1 cellular context compared by ENCODE assay signal in the genomic region with DNA sequence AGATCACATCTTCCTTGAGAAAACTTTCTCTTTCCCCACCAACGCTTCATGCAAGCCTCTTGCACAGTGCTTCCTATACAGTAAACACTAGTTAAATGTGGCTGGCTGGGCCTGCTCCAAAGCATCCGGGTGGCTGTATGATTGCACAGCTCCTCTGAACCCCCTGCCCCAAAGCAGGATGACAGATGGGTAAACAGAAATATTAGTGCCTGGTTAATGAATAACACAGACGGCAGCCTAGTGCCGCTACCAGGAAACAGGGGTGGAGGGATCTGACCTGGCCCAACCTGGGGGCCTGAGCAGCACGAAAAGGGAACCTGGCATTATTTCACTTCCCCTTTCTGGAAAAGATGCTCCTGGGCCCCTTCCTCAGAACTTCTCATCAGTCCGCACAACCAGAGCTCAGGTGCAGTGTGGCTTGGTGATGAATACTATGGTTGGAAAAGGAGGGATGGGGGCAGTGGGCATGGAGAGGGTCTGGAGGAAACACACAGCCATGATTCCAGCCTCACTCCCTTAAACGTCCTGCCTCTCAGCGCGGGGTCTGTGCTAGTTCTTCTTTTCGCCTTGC.
TF ChIP-seq lines count a peak whose summit lies in the region.

No MANE protein-coding gene starts in this region.

TF ChIP-seq in HepG2, 621 proteins besides CTCF, POLR2A, EP300 and RAD21 (continues in another document):
- no peak for TF ChIP-seq ZNF513 (CRISPR knock-in tag; conservative IDR thresholded peaks at IDR 0.05)
- no peak for TF ChIP-seq ZNF326 (CRISPR knock-in tag; IDR thresholded peaks at IDR 0.05; ENCODE audit: borderline replicate concordance)
- TF ChIP-seq ZNF724P (CRISPR knock-in tag; IDR thresholded peaks at IDR 0.05; ENCODE audit: borderline replicate concordance), result no peak
- no peak for TF ChIP-seq NFYB (CRISPR knock-in tag; IDR thresholded peaks at IDR 0.05)
- TF ChIP-seq, protein P1, sequence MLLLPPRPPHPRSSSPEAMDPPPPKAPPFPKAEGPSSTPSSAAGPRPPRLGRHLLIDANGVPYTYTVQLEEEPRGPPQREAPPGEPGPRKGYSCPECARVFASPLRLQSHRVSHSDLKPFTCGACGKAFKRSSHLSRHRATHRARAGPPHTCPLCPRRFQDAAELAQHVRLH (CRISPR knock-in tag; IDR thresholded peaks at IDR 0.05; ENCODE audit: borderline replicate concordance, low read depth), result 0 out of 2 replicates have a peak, but pooled peaks have one; percentile 56
- peak; percentile 83 for TF ChIP-seq MEIS1 (CRISPR knock-in tag; IDR thresholded peaks at IDR 0.05; ENCODE audit: borderline replicate concordance)
- TF ChIP-seq SP1 (IDR thresholded peaks at IDR 0.05), result no peak
- TF ChIP-seq SP1 (CRISPR knock-in tag; IDR thresholded peaks at IDR 0.05), result no peak
- no peak for TF ChIP-seq KLF15 (CRISPR knock-in tag; IDR thresholded peaks at IDR 0.05; ENCODE audit: borderline replicate concordance)
- TF ChIP-seq REPIN1 (CRISPR knock-in tag; IDR thresholded peaks at IDR 0.05; ENCODE audit: borderline replicate concordance, low read depth), result peak; percentile 63; the same call in 1 of the 2 replicates
- no peak for TF ChIP-seq ZNF24 (IDR thresholded peaks at IDR 0.05)
- TF ChIP-seq ZNF768 (CRISPR knock-in tag; IDR thresholded peaks at IDR 0.05), result peak; percentile 38; the same call in 1 of the 2 replicates
- TF ChIP-seq ZSCAN25 (CRISPR knock-in tag; IDR thresholded peaks at IDR 0.05), result peak; percentile 8; the same call in 1 of the 2 replicates
- no peak for TF ChIP-seq KLF12 (CRISPR knock-in tag; IDR thresholded peaks at IDR 0.05; ENCODE audit: borderline replicate concordance)
- peak; percentile 73; the same call in 1 of the 2 replicates for TF ChIP-seq ZFX (CRISPR knock-in tag; IDR thresholded peaks at IDR 0.05; ENCODE audit: low read depth)
- TF ChIP-seq EZH2 (conservative IDR thresholded peaks at IDR 0.05; ENCODE audit: low read depth, low read length), result no peak
- TF ChIP-seq NR2F1 (CRISPR knock-in tag; IDR thresholded peaks at IDR 0.05), result no peak
- TF ChIP-seq ZNF207 (IDR thresholded peaks at IDR 0.05; ENCODE audit: borderline replicate concordance), result no peak
- peak; percentile 81; the same call in 1 of the 2 replicates for TF ChIP-seq ZNF792 (CRISPR knock-in tag; IDR thresholded peaks at IDR 0.05)
- TF ChIP-seq ZNF136 (CRISPR knock-in tag; IDR thresholded peaks at IDR 0.05; ENCODE audit: low read depth), result no peak
- TF ChIP-seq ZNF224 (CRISPR knock-in tag; IDR thresholded peaks at IDR 0.05), result no peak
- TF ChIP-seq ZBTB7B (CRISPR knock-in tag; IDR thresholded peaks at IDR 0.05), result peak; percentile 71
- TF ChIP-seq SNAPC2 (CRISPR knock-in tag; IDR thresholded peaks at IDR 0.05), result no peak
- no peak for TF ChIP-seq ZNF740 (CRISPR knock-in tag; IDR thresholded peaks at IDR 0.05)
- no peak for TF ChIP-seq TFDP2 (CRISPR knock-in tag; IDR thresholded peaks at IDR 0.05)
- TF ChIP-seq, protein P2, sequence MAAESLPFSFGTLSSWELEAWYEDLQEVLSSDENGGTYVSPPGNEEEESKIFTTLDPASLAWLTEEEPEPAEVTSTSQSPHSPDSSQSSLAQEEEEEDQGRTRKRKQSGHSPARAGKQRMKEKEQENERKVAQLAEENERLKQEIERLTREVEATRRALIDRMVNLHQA (CRISPR knock-in tag; IDR thresholded peaks at IDR 0.05), result no peak
- no peak for TF ChIP-seq MED13 (CRISPR knock-in tag; IDR thresholded peaks at IDR 0.05)
- TF ChIP-seq ZNF256 (CRISPR knock-in tag; conservative IDR thresholded peaks at IDR 0.05), result no peak
- 0 out of 2 replicates have a peak, but pooled peaks have one; percentile 85 for TF ChIP-seq SATB2 (CRISPR knock-in tag; IDR thresholded peaks at IDR 0.05)
- peak; percentile 80 for TF ChIP-seq CEBPG (CRISPR knock-in tag; IDR thresholded peaks at IDR 0.05)
- peak; percentile 87 for TF ChIP-seq ARID5B (CRISPR knock-in tag; IDR thresholded peaks at IDR 0.05)
- TF ChIP-seq, protein P3, sequence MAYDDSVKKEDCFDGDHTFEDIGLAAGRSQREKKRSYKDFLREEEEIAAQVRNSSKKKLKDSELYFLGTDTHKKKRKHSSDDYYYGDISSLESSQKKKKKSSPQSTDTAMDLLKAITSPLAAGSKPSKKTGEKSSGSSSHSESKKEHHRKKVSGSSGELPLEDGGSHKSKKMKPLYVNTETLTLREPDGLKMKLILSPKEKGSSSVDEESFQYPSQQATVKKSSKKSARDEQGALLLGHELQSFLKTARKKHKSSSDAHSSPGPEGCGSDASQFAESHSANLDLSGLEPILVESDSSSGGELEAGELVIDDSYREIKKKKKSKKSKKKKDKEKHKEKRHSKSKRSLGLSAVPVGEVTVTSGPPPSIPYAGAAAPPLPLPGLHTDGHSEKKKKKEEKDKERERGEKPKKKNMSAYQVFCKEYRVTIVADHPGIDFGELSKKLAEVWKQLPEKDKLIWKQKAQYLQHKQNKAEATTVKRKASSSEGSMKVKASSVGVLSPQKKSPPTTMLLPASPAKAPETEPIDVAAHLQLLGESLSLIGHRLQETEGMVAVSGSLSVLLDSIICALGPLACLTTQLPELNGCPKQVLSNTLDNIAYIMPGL (CRISPR knock-in tag; IDR thresholded peaks at IDR 0.05; ENCODE audit: borderline replicate concordance in 1 of 2, low read depth in 1 of 2), result peak in 1 of 2 experiments; percentile 43; a peak in 1 of 4 replicates
- no peak for TF ChIP-seq GABPA (IDR thresholded peaks at IDR 0.05; ENCODE audit: low read depth, low read length)
- no peak for TF ChIP-seq GABPA (CRISPR knock-in tag; IDR thresholded peaks at IDR 0.05; ENCODE audit: low read depth)
- TF ChIP-seq SRF (IDR thresholded peaks at IDR 0.05; ENCODE audit: low read depth, low read length), result no peak
- peak; percentile 10; the same call in 1 of the 2 replicates for TF ChIP-seq ZNF143 (CRISPR knock-in tag; IDR thresholded peaks at IDR 0.05)
- TF ChIP-seq, protein P4, sequence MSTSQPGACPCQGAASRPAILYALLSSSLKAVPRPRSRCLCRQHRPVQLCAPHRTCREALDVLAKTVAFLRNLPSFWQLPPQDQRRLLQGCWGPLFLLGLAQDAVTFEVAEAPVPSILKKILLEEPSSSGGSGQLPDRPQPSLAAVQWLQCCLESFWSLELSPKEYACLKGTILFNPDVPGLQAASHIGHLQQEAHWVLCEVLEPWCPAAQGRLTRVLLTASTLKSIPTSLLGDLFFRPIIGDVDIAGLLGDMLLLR (CRISPR knock-in tag; IDR thresholded peaks at IDR 0.05), result no peak
- 0 out of 2 replicates have a peak, but pooled peaks have one; percentile 47 for TF ChIP-seq BCL3 (CRISPR knock-in tag; IDR thresholded peaks at IDR 0.05)
- TF ChIP-seq ZNF451 (CRISPR knock-in tag; IDR thresholded peaks at IDR 0.05), result no peak
- no peak for TF ChIP-seq ZNF674 (CRISPR knock-in tag; IDR thresholded peaks at IDR 0.05; ENCODE audit: low read depth)
- TF ChIP-seq SNRNP70 (IDR thresholded peaks at IDR 0.05; ENCODE audit: low read depth, low read length), result no peak
- peak; percentile 17; the same call in 1 of the 2 replicates for TF ChIP-seq ZNF788 (CRISPR knock-in tag; IDR thresholded peaks at IDR 0.05; ENCODE audit: borderline replicate concordance)
- peak; percentile 46 for TF ChIP-seq RBM39 (IDR thresholded peaks at IDR 0.05; ENCODE audit: low read depth, low read length, poor library complexity, severe bottlenecking)
- 0 out of 2 replicates have a peak, but pooled peaks have one; percentile 38 for TF ChIP-seq ZNF556 (CRISPR knock-in tag; IDR thresholded peaks at IDR 0.05; ENCODE audit: borderline replicate concordance)
- TF ChIP-seq RELA (CRISPR knock-in tag; IDR thresholded peaks at IDR 0.05), result no peak
- TF ChIP-seq RBFOX2 (IDR thresholded peaks at IDR 0.05; ENCODE audit: low read depth, low read length), result no peak
- TF ChIP-seq ASH2L (IDR thresholded peaks at IDR 0.05; ENCODE audit: insufficient read length, low read depth, low read length), result peak; percentile 95
- TF ChIP-seq ZNF30 (CRISPR knock-in tag; IDR thresholded peaks at IDR 0.05), result no peak
- no peak for TF ChIP-seq DZIP1 (CRISPR knock-in tag; IDR thresholded peaks at IDR 0.05)
